In the genomic region with DNA sequence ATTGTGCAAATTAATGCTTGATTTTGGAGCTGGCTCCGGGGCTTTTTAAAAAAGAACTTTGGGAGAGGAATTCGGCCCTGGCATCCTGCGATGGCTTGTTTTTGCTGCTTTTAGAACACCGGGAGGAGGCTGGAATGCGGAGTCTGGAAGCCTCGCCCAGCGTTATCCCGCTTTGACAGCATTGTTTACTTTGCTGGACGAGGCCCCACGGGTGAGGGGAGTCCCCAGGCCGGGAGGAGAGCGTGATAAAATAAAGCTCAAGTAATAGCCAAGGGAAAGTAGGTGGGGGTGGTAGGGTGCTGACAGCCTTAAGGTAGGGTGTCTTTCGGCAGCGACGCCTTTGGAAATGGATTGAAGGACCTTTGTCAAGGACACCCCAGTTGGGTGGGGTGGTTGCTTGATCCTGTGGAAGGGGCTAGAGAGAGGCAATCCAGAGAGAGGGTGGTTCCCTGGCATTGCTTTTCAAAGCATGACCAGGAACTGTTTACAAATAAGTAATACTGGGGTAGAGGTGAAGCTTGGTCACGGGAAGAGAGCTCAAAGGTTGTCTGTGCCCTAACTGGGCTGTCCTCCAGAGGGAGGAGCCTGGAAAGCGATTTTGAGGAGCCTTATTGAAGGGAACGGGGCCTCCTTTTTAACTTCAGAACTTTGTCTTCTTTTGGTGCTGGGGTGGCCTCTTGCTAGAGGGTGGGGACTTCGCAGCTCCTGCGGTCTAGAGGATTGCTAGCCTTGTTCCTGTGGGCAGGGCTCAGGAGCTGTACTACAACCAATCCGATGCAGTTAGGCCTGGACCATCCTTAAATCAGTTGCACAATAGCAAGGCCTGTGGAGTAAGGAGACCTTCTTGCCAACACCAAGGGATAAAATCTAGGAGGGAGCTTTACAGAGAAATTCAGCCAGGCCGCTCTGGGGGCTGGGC, we compare ENCODE assay signal across 8 cellular contexts. TPM values are rescaled to one million over a fixed set of nuclear protein-coding genes. Genes with fewer than 3 reads are reported as not detected.
DNase-seq lines count a peak whose midpoint lies in the region; ATAC-seq and TF ChIP-seq lines count a peak whose summit lies in the region.

No MANE protein-coding gene starts in this region.

- peak; percentile 88 for DNase-seq in GF-D8 (lab: John Stamatoyannopoulos, UW)
- DNase-seq in RWPE2 (ENCODE audit: low spot score): peak; percentile 78
- DNase-seq in astrocyte of the spinal cord (ENCODE audit: low read depth, low spot score): peak; percentile 90
- peak; percentile 86 for DNase-seq in hepatic stellate cell (ENCODE audit: low spot score)
- peak; percentile 79 to 91 for DNase-seq in psoas muscle

- TF ChIP-seq CTCF in RWPE2 (IDR thresholded peaks at IDR 0.05; ENCODE audit: poor library complexity, severe bottlenecking) (no peak), astrocyte of the spinal cord (IDR thresholded peaks at IDR 0.05; ENCODE audit: low read depth, low read length) (no peak), psoas muscle (IDR thresholded peaks at IDR 0.05) (no peak)

- H3K4me3 ChIP-seq in RWPE2 (ENCODE audit: severe bottlenecking) (peak overlapping the region; percentile 98), astrocyte of the spinal cord (ENCODE audit: low read depth, low read length) (peak overlapping the region; percentile 78), psoas muscle (peak overlapping the region; percentile 98)

- WGBS in psoas muscle, 3 donors: 0 to 1% (median 0%) methylated on average over 22 of the region's 22 CpGs

- peak; percentile 43 for ATAC-seq in HG02852 (IDR thresholded peaks at IDR 0.05; ENCODE audit: unreplicated experiment)
- peak; percentile 84 for ATAC-seq in RWPE2 (ENCODE audit: low read depth)
- peak; percentile 81 to 85 (median 83) for ATAC-seq in psoas muscle
- no peak for ATAC-seq in GM21390 (IDR thresholded peaks at IDR 0.05; ENCODE audit: unreplicated experiment)
- no peak for ATAC-seq in HG03039 (IDR thresholded peaks at IDR 0.05; ENCODE audit: unreplicated experiment)

- peaks cover 10% of the 10 kb centered on the region; the same call in 1 of the 2 replicates for H3K36me3 ChIP-seq in RWPE2 (ENCODE audit: low read depth)
- H3K36me3 ChIP-seq in psoas muscle (ENCODE audit: insufficient read depth in 1 of 2, low read depth in 1 of 2): peaks cover 0 to 1% of the 10 kb centered on the region in 2 donors

- H3K27ac ChIP-seq in RWPE2 (ENCODE audit: poor library complexity, severe bottlenecking) (peak overlapping the region; percentile 71), psoas muscle (peak overlapping the region; percentile 100)

- H3K4me1 ChIP-seq in RWPE2 (ENCODE audit: insufficient read depth, poor library complexity, severe bottlenecking) (peaks cover 13% of the 10 kb centered on the region), psoas muscle (peaks cover 48% of the 10 kb centered on the region)

- intact Hi-C loops in psoas muscle (cut with DNase I): no loop called here

- H3K27me3 ChIP-seq in RWPE2 (ENCODE audit: insufficient read depth, poor library complexity, severe bottlenecking): no peaks in the 10 kb centered on the region
- H3K27me3 ChIP-seq in psoas muscle (ENCODE audit: insufficient read depth in 3 of 3, low read length in 2 of 3): no peaks in the 10 kb centered on the region

- in situ Hi-C loops in astrocyte of the spinal cord (cut with HindIII; ENCODE audit: low sequenced_read_pairs): no loop called here

- H3K9me3 ChIP-seq in RWPE2 (ENCODE audit: severe bottlenecking) (no peaks in the 10 kb centered on the region), psoas muscle (no peaks in the 10 kb centered on the region)

RNA-seq across cellular contexts. Expression of a gene that starts 1.2 kb away (rescaled TPM):
- 10 to 100 TPM; 41.3 to 75.0 (median 62.0) TPM for total RNA-seq in psoas muscle
- polyA plus RNA-seq in psoas muscle: 10 to 100 TPM; 13.0 to 76.6 (median 33.8) TPM

RNA-seq across cellular contexts. Expression of a gene that starts 22.7 kb away (rescaled TPM):
- total RNA-seq in psoas muscle: 100 to 1,000 TPM in 3 of 4 donors, 10 to 100 TPM in 1; 66.1 to 143 (median 140) TPM
- polyA plus RNA-seq in psoas muscle: 100 to 1,000 TPM in 1 of 3 donors, 10 to 100 TPM in 2; 26.4 to 153 (median 67.2) TPM

RNA-seq across cellular contexts. Expression of a gene that starts 36.3 kb away (rescaled TPM):
- total RNA-seq in psoas muscle: not detected
- polyA plus RNA-seq in psoas muscle: under 1 TPM in 2 of 3 donors, not detected in 1; 0.08 to 0.10 TPM

Comparison
In these comparisons a context has a peak if more than half of its experiments do, and no peak if none do; other contexts are left out.
1. ATAC-seq: peak in HG02852 (single experiment), RWPE2 (single experiment) and psoas muscle (4 of 4); none in GM21390 (single experiment) and HG03039 (single experiment).
2. Peak in every context shown above with its lines, with median percentiles within 50 percentile points of each other: DNase-seq and H3K4me3 ChIP-seq.